1 cellular context compared by ENCODE assay signal in genomic region chr19:13103585-13103923, GRCh38.
TF ChIP-seq lines count a peak whose summit lies in the region.

No MANE protein-coding gene starts in this region.

TF ChIP-seq in GM23338, 12 proteins besides CTCF, POLR2A, EP300 and RAD21 (continued from another document):
- TF ChIP-seq ZNF462 (CRISPR knock-in tag; IDR thresholded peaks at IDR 0.05) (no peak), STAT1 (IDR thresholded peaks at IDR 0.05; ENCODE audit: unreplicated experiment) (no peak), ZNF331 (CRISPR knock-in tag; IDR thresholded peaks at IDR 0.05; ENCODE audit: low read depth) (no peak), ZNF114 (CRISPR knock-in tag; IDR thresholded peaks at IDR 0.05) (no peak), CREB1 (CRISPR knock-in tag; IDR thresholded peaks at IDR 0.05; ENCODE audit: low read depth) (no peak), EZH2 (IDR thresholded peaks at IDR 0.05; ENCODE audit: low read depth, unreplicated experiment) (no peak), JUNB (IDR thresholded peaks at IDR 0.05; ENCODE audit: unreplicated experiment) (no peak), NANOG (IDR thresholded peaks at IDR 0.05; ENCODE audit: borderline replicate concordance) (no peak)
- TF ChIP-seq, protein P1, sequence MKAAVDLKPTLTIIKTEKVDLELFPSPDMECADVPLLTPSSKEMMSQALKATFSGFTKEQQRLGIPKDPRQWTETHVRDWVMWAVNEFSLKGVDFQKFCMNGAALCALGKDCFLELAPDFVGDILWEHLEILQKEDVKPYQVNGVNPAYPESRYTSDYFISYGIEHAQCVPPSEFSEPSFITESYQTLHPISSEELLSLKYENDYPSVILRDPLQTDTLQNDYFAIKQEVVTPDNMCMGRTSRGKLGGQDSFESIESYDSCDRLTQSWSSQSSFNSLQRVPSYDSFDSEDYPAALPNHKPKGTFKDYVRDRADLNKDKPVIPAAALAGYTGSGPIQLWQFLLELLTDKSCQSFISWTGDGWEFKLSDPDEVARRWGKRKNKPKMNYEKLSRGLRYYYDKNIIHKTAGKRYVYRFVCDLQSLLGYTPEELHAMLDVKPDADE (IDR thresholded peaks at IDR 0.05): no peak
- TF ChIP-seq, protein P2, sequence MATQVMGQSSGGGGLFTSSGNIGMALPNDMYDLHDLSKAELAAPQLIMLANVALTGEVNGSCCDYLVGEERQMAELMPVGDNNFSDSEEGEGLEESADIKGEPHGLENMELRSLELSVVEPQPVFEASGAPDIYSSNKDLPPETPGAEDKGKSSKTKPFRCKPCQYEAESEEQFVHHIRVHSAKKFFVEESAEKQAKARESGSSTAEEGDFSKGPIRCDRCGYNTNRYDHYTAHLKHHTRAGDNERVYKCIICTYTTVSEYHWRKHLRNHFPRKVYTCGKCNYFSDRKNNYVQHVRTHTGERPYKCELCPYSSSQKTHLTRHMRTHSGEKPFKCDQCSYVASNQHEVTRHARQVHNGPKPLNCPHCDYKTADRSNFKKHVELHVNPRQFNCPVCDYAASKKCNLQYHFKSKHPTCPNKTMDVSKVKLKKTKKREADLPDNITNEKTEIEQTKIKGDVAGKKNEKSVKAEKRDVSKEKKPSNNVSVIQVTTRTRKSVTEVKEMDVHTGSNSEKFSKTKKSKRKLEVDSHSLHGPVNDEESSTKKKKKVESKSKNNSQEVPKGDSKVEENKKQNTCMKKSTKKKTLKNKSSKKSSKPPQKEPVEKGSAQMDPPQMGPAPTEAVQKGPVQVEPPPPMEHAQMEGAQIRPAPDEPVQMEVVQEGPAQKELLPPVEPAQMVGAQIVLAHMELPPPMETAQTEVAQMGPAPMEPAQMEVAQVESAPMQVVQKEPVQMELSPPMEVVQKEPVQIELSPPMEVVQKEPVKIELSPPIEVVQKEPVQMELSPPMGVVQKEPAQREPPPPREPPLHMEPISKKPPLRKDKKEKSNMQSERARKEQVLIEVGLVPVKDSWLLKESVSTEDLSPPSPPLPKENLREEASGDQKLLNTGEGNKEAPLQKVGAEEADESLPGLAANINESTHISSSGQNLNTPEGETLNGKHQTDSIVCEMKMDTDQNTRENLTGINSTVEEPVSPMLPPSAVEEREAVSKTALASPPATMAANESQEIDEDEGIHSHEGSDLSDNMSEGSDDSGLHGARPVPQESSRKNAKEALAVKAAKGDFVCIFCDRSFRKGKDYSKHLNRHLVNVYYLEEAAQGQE (IDR thresholded peaks at IDR 0.05; ENCODE audit: unreplicated experiment): no peak
